ENCODE assay signal across 1 cellular context in the genomic region with DNA sequence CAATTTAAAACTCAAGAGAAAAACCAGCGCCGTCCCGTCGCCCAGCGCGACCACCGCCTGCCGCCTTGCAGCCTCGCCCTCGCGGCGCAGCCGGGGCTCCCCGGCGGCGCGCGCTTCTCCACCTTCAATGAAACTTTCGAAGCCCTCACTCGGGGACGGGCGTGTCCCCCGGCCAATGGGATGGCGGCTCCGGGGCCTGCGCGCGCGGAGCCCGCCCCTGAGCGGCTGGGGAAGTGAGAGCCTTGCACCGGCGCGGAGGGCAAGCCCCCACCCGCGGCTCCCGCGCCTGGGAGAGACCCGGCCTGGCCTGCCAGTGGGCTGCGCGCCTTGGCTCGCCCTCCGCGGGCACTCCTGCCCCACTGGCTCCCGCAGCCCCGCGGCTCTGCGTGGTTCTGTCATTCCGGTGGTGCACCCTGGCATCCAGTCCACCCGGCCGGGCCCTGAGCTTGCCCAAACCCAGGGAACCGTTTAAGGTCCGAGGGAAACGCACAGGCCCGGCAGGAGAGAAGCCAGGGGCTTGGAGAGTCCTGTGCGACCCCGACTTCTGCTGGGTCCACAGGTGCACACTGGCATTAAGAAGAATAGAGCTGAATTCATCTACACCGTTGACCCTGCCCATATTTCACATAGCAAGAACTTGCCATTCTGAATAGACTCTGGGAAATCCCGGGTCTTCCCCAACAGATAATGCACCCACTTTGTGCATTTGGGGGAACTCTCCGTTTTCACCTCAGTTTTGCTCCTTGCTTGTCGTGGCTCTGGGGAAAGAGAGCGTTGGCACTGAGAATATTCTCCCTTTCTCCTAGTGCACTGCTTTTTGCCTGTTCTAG.
A peak's percentile ranks its signal among the peaks of the same experiment; 100 is the strongest.
TF ChIP-seq lines count a peak whose summit lies in the region.

TSS of gene PIEZO2 (minus strand) at position 129 of the 830 bp plus-strand sequence. CDS start 981 bp downstream, outside the sequence.

TF ChIP-seq in GM12878, 131 proteins besides CTCF, POLR2A, EP300 and RAD21 (continued from another document):
- TF ChIP-seq, protein P1, sequence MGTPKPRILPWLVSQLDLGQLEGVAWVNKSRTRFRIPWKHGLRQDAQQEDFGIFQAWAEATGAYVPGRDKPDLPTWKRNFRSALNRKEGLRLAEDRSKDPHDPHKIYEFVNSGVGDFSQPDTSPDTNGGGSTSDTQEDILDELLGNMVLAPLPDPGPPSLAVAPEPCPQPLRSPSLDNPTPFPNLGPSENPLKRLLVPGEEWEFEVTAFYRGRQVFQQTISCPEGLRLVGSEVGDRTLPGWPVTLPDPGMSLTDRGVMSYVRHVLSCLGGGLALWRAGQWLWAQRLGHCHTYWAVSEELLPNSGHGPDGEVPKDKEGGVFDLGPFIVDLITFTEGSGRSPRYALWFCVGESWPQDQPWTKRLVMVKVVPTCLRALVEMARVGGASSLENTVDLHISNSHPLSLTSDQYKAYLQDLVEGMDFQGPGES (IDR thresholded peaks at IDR 0.05), result 0 out of 2 replicates have a peak, but pooled peaks have one; percentile 58
- TF ChIP-seq EGR1 (IDR thresholded peaks at IDR 0.05; ENCODE audit: borderline replicate concordance in 1 of 2, low read depth in 2 of 2, low read length in 2 of 2) (no peak), CREB1 (IDR thresholded peaks at IDR 0.05; ENCODE audit: low read depth) (peak; percentile 38; the same call in 1 of the 2 replicates), BCLAF1 (IDR thresholded peaks at IDR 0.05) (no peak), E2F4 (IDR thresholded peaks at IDR 0.05; ENCODE audit: low read depth, low read length) (peak; percentile 62; the same call in 1 of the 2 replicates), CBX3 (IDR thresholded peaks at IDR 0.05; ENCODE audit: borderline replicate concordance, low read depth) (no peak), ASH2L (IDR thresholded peaks at IDR 0.05; ENCODE audit: borderline replicate concordance, low read depth) (no peak), NRF1 (conservative IDR thresholded peaks at IDR 0.05; ENCODE audit: low read depth, low read length) (peak; percentile 62), SMC3 (IDR thresholded peaks at IDR 0.05; ENCODE audit: borderline replicate concordance, low read length) (no peak; the same call in 1 of the 2 replicates), CHD1 (IDR thresholded peaks at IDR 0.05; ENCODE audit: low read depth, low read length) (no peak), CHD2 (IDR thresholded peaks at IDR 0.05; ENCODE audit: borderline replicate concordance, low read depth, low read length) (0 out of 2 replicates have a peak, but pooled peaks have one; percentile 24), RFX5 (IDR thresholded peaks at IDR 0.05; ENCODE audit: low read depth, low read length) (no peak), ZZZ3 (IDR thresholded peaks at IDR 0.05; ENCODE audit: control insufficient read depth, insufficient read length, low read depth) (no peak), WRNIP1 (IDR thresholded peaks at IDR 0.05; ENCODE audit: borderline replicate concordance, low read depth, low read length) (no peak), MTA2 (IDR thresholded peaks at IDR 0.05; ENCODE audit: low read depth) (peak; percentile 36; the same call in 1 of the 2 replicates), YBX1 (IDR thresholded peaks at IDR 0.05) (no peak), TCF12 (IDR thresholded peaks at IDR 0.05; ENCODE audit: low read depth, low read length) (peak; percentile 57; the same call in 1 of the 2 replicates), GATAD2B (conservative IDR thresholded peaks at IDR 0.05; ENCODE audit: low read depth) (peak; percentile 42; the same call in 1 of the 2 replicates), SP1 (IDR thresholded peaks at IDR 0.05; ENCODE audit: low read depth, low read length) (peak; percentile 62), NFYA (IDR thresholded peaks at IDR 0.05; ENCODE audit: borderline replicate concordance, low read depth, low read length) (no peak), SIN3A (IDR thresholded peaks at IDR 0.05; ENCODE audit: low read depth, low read length) (no peak), ETV6 (conservative IDR thresholded peaks at IDR 0.05 in 1 of 2, IDR thresholded peaks at IDR 0.05 in 1 of 2; ENCODE audit: borderline replicate concordance in 1 of 2, low read depth in 1 of 2) (no peak), ZNF592 (IDR thresholded peaks at IDR 0.05) (no peak), ZBED1 (IDR thresholded peaks at IDR 0.05; ENCODE audit: borderline replicate concordance) (no peak), SUPT20H (IDR thresholded peaks at IDR 0.05; ENCODE audit: borderline replicate concordance, control insufficient read depth, low read depth, low read length) (no peak), TCF3 (IDR thresholded peaks at IDR 0.05; ENCODE audit: borderline replicate concordance, insufficient read depth, low read depth, low read length) (0 out of 2 replicates have a peak, but pooled peaks have one; percentile 29), IKZF2 (IDR thresholded peaks at IDR 0.05) (peak in 1 of 2 experiments; percentile 28; a peak in 1 of 4 replicates), MEF2A (IDR thresholded peaks at IDR 0.05; ENCODE audit: insufficient read depth, low read depth, low read length) (0 out of 2 replicates have a peak, but pooled peaks have one; percentile 6), TAF1 (IDR thresholded peaks at IDR 0.05; ENCODE audit: borderline replicate concordance, low read depth, low read length) (peak; percentile 95), SMARCA5 (IDR thresholded peaks at IDR 0.05) (peak; percentile 67), ZNF207 (IDR thresholded peaks at IDR 0.05; ENCODE audit: borderline replicate concordance) (peak; percentile 30; the same call in 1 of the 2 replicates), ZNF217 (IDR thresholded peaks at IDR 0.05) (0 out of 2 replicates have a peak, but pooled peaks have one; percentile 15), STAT1 (conservative IDR thresholded peaks at IDR 0.05) (no peak)
